ENCODE assay signal across 8 cellular contexts in genomic region chr6:47478233-47479155, GRCh38. TPM values are rescaled to one million over a fixed set of nuclear protein-coding genes. Genes with fewer than 3 reads are reported as not detected.
DNase-seq lines count a peak whose midpoint lies in the region; ATAC-seq, FAIRE-seq and TF ChIP-seq lines count a peak whose summit lies in the region.

No MANE protein-coding gene starts in this region.

- CTCF ChIA-PET in K562 (lab: Yijun Ruan, JAX; ENCODE audit: low intra/inter-chr PET ratio): no interaction called here

- H3K4me1 Mint-ChIP-seq in stimulated activated effector memory CD8-positive, alpha-beta T cell treated with anti-CD3 and anti-CD28 coated beads, Interleukin-12 subunit alpha, Interleukin-12 subunit beta, amount 100 ng/mL, for 72 hours: peaks cover 36% of the 10 kb centered on the region

- peak overlapping the region; percentile 89 for H3K4me2 ChIP-seq in K562 (ENCODE audit: insufficient read depth, low read length)

- TF ChIP-seq EP300 in K562 (IDR thresholded peaks at IDR 0.05; ENCODE audit: low read length): peak; percentile 46; the same call in 1 of the 2 replicates

- TSS peak; percentile 42 for BruUV-seq in K562 (replicated peaks; lab: Mats Ljungman, UMichigan)

- peak overlapping the region; percentile 95 for H3K4me3 Mint-ChIP-seq in stimulated activated effector memory CD8-positive, alpha-beta T cell treated with anti-CD3 and anti-CD28 coated beads, Interleukin-12 subunit alpha, Interleukin-12 subunit beta, amount 100 ng/mL, for 72 hours

- TF ChIP-seq CTCF in K562 (IDR thresholded peaks at IDR 0.05 in 2 of 3, conservative IDR thresholded peaks at IDR 0.05 in 1 of 3; ENCODE audit: insufficient read depth in 2 of 3, low read depth in 1 of 3, low read length in 3 of 3): 0 out of 6 replicates have a peak, but pooled peaks of 1 of the 3 experiments have one; percentile 2

- no peaks in the 10 kb centered on the region for H3K9me3 ChIP-seq in K562 (replicated peaks; ENCODE audit: control insufficient read depth, insufficient read depth, low read depth, low read length)

- peak overlapping the region; percentile 90 for H2AFZ ChIP-seq in K562 (ENCODE audit: low read depth, low read length)

- DNase-seq in activated T-cell treated with anti-CD3 and anti-CD28 coated beads for 4 hours (peak; percentile 20), NCI-H748 (lab: John Stamatoyannopoulos, UW; ENCODE audit: unreplicated experiment) (peak; percentile 85), K562 (ENCODE audit: extremely low read depth in 1 of 4, low spot score in 3 of 4) (peak in 2 of 4 experiments; percentile 78 to 87), iris pigment epithelial cell (ENCODE audit: low read depth) (peak; percentile 25), cerebellum (ENCODE audit: low spot score) (no peak)
- no peak for DNase-seq in activated T-cell treated with anti-CD3 and anti-CD28 coated beads, Interleukin-2, amount 50 U/mL, for 1 hour
- no peak for DNase-seq in stimulated activated effector memory CD8-positive, alpha-beta T cell treated with anti-CD3 and anti-CD28 coated beads, Interleukin-12 subunit alpha, Interleukin-12 subunit beta, amount 100 ng/mL, for 72 hours (ENCODE audit: low spot score in 2 of 2)

- in situ Hi-C loops in K562 (cut with MboI): no loop called here

- H3K4me3 ChIP-seq in K562: peak overlapping the region; percentile 85

- H3K4me1 ChIP-seq in K562 (replicated peaks in 1 of 2; ENCODE audit: control insufficient read depth in 2 of 2, insufficient read depth in 2 of 2, low read length in 2 of 2): peaks cover 16 to 22% of the 10 kb centered on the region in 2 experiments

- peak; percentile 65 for FAIRE-seq in K562 (lab: Jason Lieb, UNC)

- H3K79me2 ChIP-seq in K562 (ENCODE audit: control insufficient read depth, insufficient read depth, low read length): peaks cover 77% of the 10 kb centered on the region

- H3K27ac Mint-ChIP-seq in stimulated activated effector memory CD8-positive, alpha-beta T cell treated with anti-CD3 and anti-CD28 coated beads, Interleukin-12 subunit alpha, Interleukin-12 subunit beta, amount 100 ng/mL, for 72 hours: peak overlapping the region; percentile 97

- H3K9me1 ChIP-seq in K562 (ENCODE audit: control insufficient read depth, insufficient read depth, low read length): no peaks in the 10 kb centered on the region

- intact Hi-C loops in K562 (cut with micrococcal nuclease): loop anchor here (1.0 to 5.0 kb wide), 3 partner anchors 17 to 144 kb away; no protein-coding TSS in a partner anchor

- TF ChIP-seq RAD21 in K562 (CRISPR knock-in tag; conservative IDR thresholded peaks at IDR 0.05 in 1 of 2, IDR thresholded peaks at IDR 0.05 in 1 of 2): no peak

- peak overlapping the region; percentile 91 to 96 for H3K9ac ChIP-seq in K562 (ENCODE audit: insufficient read depth in 1 of 2, low read depth in 2 of 2, low read length in 2 of 2)

- peak overlapping the region; percentile 93 for H3K27ac ChIP-seq in K562 (ENCODE audit: extremely low read depth, low read depth, low read length)

- POLR2A ChIA-PET in K562 (lab: Yijun Ruan, JAX): interaction anchor here (0.6 to 3.3 kb wide), 20 partner anchors 8 to 186 kb away, joined by 3 to 23 read pairs (median 4); no protein-coding TSS in a partner anchor

- peak; percentile 39 for ATAC-seq in HG02642 (IDR thresholded peaks at IDR 0.05; ENCODE audit: poor library complexity, unreplicated experiment)
- peak; percentile 41 for ATAC-seq in K562
- peak; percentile 57 for ATAC-seq in stimulated activated effector memory CD8-positive, alpha-beta T cell treated with anti-CD3 and anti-CD28 coated beads, Interleukin-12 subunit alpha, Interleukin-12 subunit beta, amount 100 ng/mL, for 72 hours

- WGBS in K562 (ENCODE audit: insufficient coverage, low coverage, missing lambda C conversion rate): 0% methylated on average over 26 of the region's 31 CpGs

- H3K36me3 ChIP-seq in K562 (ENCODE audit: control insufficient read depth, insufficient read depth, low read length): no peaks in the 10 kb centered on the region

- no peaks in the 10 kb centered on the region for H3K27me3 ChIP-seq in K562 (ENCODE audit: control insufficient read depth in 2 of 2, insufficient read depth in 2 of 2, low read length in 2 of 2)

- peaks cover 7% of the 10 kb centered on the region for H4K20me1 ChIP-seq in K562 (replicated peaks; ENCODE audit: control insufficient read depth, insufficient read depth, low read length)

- peaks cover 8% of the 10 kb centered on the region for H3K36me3 Mint-ChIP-seq in stimulated activated effector memory CD8-positive, alpha-beta T cell treated with anti-CD3 and anti-CD28 coated beads, Interleukin-12 subunit alpha, Interleukin-12 subunit beta, amount 100 ng/mL, for 72 hours

- peak; percentile 66 for TF ChIP-seq POLR2A in K562 (conservative IDR thresholded peaks at IDR 0.05)

- H3K9me3 Mint-ChIP-seq in stimulated activated effector memory CD8-positive, alpha-beta T cell treated with anti-CD3 and anti-CD28 coated beads, Interleukin-12 subunit alpha, Interleukin-12 subunit beta, amount 100 ng/mL, for 72 hours: no peaks in the 10 kb centered on the region

TF ChIP-seq in K562, 482 proteins besides CTCF, POLR2A, EP300 and RAD21 (continues in another document):
- no peak for TF ChIP-seq SOX6 (IDR thresholded peaks at IDR 0.05)
- TF ChIP-seq, protein P1, sequence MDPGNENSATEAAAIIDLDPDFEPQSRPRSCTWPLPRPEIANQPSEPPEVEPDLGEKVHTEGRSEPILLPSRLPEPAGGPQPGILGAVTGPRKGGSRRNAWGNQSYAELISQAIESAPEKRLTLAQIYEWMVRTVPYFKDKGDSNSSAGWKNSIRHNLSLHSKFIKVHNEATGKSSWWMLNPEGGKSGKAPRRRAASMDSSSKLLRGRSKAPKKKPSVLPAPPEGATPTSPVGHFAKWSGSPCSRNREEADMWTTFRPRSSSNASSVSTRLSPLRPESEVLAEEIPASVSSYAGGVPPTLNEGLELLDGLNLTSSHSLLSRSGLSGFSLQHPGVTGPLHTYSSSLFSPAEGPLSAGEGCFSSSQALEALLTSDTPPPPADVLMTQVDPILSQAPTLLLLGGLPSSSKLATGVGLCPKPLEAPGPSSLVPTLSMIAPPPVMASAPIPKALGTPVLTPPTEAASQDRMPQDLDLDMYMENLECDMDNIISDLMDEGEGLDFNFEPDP (CRISPR knock-in tag; IDR thresholded peaks at IDR 0.05): no peak
- peak in 1 of 2 experiments; percentile 55; a peak in 1 of 4 replicates for TF ChIP-seq KDM4B (IDR thresholded peaks at IDR 0.05; ENCODE audit: borderline replicate concordance in 2 of 2, low read depth in 1 of 2)
- no peak for TF ChIP-seq MCM2 (IDR thresholded peaks at IDR 0.05; ENCODE audit: low read depth)

RNA-seq across cellular contexts. Expression of gene CD2AP, which starts 0.9 kb away (rescaled TPM):
- 24.9 and 139 TPM in 2 replicates for total RNA-seq in K562 (2011; cell fraction: chromatin; rRNA removed; ENCODE audit: low replicate concordance)
- 13.0 and 23.4 TPM in 2 replicates for total RNA-seq in K562 (2011; cell fraction: nucleolus; rRNA removed)
- total RNA-seq in K562 (2011; cell fraction: nucleoplasm; rRNA removed): 36.8 and 45.6 TPM in 2 replicates
- 31.4 and 38.7 TPM in 2 replicates for total RNA-seq in K562 (2014; rRNA removed)
- total RNA-seq in K562 (2014; rRNA removed; fragmentation: Illumina TruSeq; extraction: Trizol): 69.7 and 81.5 TPM in 2 replicates
- total RNA-seq in K562 (2015; rRNA removed; fragmentation: Illumina TruSeq; extraction: Trizol): 63.8 and 68.9 TPM in 2 replicates
- 41.3 TPM in 2 replicates for total RNA-seq in K562 (2021)
- 20.8 and 35.5 TPM in 2 replicates for polyA plus RNA-seq in K562 (2011; rRNA removed)
- 3.8 and 7.0 TPM in 2 replicates for polyA plus RNA-seq in K562 (2011; cell fraction: cytosol; rRNA removed)
- 10.8 and 13.3 TPM in 2 replicates for polyA plus RNA-seq in K562 (2011; cell fraction: nucleus; rRNA removed)
- 24.5 and 29.3 TPM in 2 replicates for polyA plus RNA-seq in K562 (2012)
- polyA plus RNA-seq in K562 (2014; fragmentation: Illumina TruSeq; extraction: Trizol): 35.6 and 50.2 TPM in 2 replicates
- polyA plus RNA-seq in K562 (2014; fragmentation: Nextera tagmentation; extraction: Ambion mirVana): 10 to 100 TPM in 1 of 2 experiments, 1 to 10 TPM in 1; 9.4 to 15.9 TPM
- polyA plus RNA-seq in K562 (2014; rRNA removed): 23.8 and 25.9 TPM in 2 replicates
- 47.6 and 49.9 TPM in 2 replicates for polyA minus RNA-seq in K562 (2011; rRNA and poly(A)+ RNA removed)
- 14.7 and 22.0 TPM in 2 replicates for polyA minus RNA-seq in K562 (2011; cell fraction: cytosol; rRNA and poly(A)+ RNA removed)
- 37.4 and 69.4 TPM in 2 replicates for polyA minus RNA-seq in K562 (2011; cell fraction: nucleus; rRNA and poly(A)+ RNA removed)
- 20.2 TPM for total RNA-seq in cerebellum

Comparison
In these comparisons a context has a peak if more than half of its experiments do, and no peak if none do; other contexts are left out.
1. DNase-seq: peak in activated T-cell treated with anti-CD3 and anti-CD28 coated beads for 4 hours (single experiment), NCI-H748 (single experiment) and iris pigment epithelial cell (single experiment); none in activated T-cell treated with anti-CD3 and anti-CD28 coated beads, Interleukin-2, amount 50 U/mL, for 1 hour (single experiment), stimulated activated effector memory CD8-positive, alpha-beta T cell treated with anti-CD3 and anti-CD28 coated beads, Interleukin-12 subunit alpha, Interleukin-12 subunit beta, amount 100 ng/mL, for 72 hours (0 of 2) and cerebellum (single experiment).
2. Peak in every context shown above with its lines, with median percentiles within 50 percentile points of each other: ATAC-seq.